9 cellular contexts compared by ENCODE assay signal in the genomic region with DNA sequence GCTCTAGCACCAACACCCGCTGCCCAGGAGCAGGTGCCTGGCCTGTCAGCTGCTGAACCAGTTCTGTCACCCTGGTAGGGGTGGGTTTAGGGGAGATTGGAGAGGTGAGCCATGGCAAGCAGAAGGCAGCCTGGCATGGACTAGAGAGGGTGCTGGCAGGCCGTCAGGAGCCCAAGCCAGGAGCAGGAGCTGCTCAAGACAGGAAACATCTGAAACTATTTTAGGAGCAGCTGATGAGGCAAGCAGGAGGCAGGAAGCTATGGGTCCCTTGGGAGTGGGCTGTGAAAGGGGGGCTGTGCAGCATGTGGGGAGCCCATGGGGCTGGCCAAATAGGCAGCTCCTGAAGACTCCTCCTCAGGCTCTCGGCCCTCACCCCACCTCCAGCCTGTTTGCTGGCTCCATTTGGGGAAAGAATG. TPM values are rescaled to one million over a fixed set of nuclear protein-coding genes. Genes with fewer than 3 reads are reported as not detected.
DNase-seq lines count a peak whose midpoint lies in the region; ATAC-seq and TF ChIP-seq lines count a peak whose summit lies in the region.
"Had no signal": no experiment of that assay in that cellular context is flagged by ENCODE, and none has a peak within 500 bp of the region (broad histone marks: within the 10 kb centered on the region; RNA-seq: fewer than 3 reads in every experiment).

No MANE protein-coding gene starts in this region.

- H3K4me1 ChIP-seq in mucosa of descending colon (ENCODE audit: low read depth), result peaks cover 16% of the 10 kb centered on the region

- DNase-seq in GDM1 (lab: John Stamatoyannopoulos, UW) (peak; percentile 91), NCI-H69 (lab: John Stamatoyannopoulos, UW) (peak; percentile 47), dedifferentiated amniotic fluid mesenchymal stem cell (ENCODE audit: extremely low spot score) (peak; percentile 48), mucosa of descending colon (peak in 2 of 3 donors; percentile 42 to 76), T-helper 1 cell (no peak)

- no peak for ATAC-seq in mucosa of descending colon
- no peak for ATAC-seq in GM21390 (IDR thresholded peaks at IDR 0.05; ENCODE audit: unreplicated experiment)
- no peak for ATAC-seq in HG02970 (IDR thresholded peaks at IDR 0.05; ENCODE audit: low FRiP score, unreplicated experiment)
- ATAC-seq in HG03159 (IDR thresholded peaks at IDR 0.05; ENCODE audit: unreplicated experiment), result no peak

- intact Hi-C loops in mucosa of descending colon (cut with DNase I, micrococcal nuclease), result no loop called here

- no peaks in the 10 kb centered on the region for H3K36me3 ChIP-seq in mucosa of descending colon (ENCODE audit: low read depth)

- H3K9me3 ChIP-seq in mucosa of descending colon, result no peaks in the 10 kb centered on the region

- no peak for TF ChIP-seq CTCF in mucosa of descending colon (IDR thresholded peaks at IDR 0.05)

- H3K4me3 ChIP-seq in mucosa of descending colon, result no peak overlapping the region

RNA-seq across cellular contexts. Expression of a gene that starts 2.3 kb away (rescaled TPM):
- total RNA-seq in mucosa of descending colon, result 1 to 10 TPM in 2 of 3 donors, under 1 TPM in 1; 0.58 to 2.8 (median 1.6) TPM

RNA-seq across cellular contexts. Expression of a gene that starts 5.7 kb away (rescaled TPM):
- under 1 TPM in 1 of 3 donors, not detected in 2; 0.38 TPM for total RNA-seq in mucosa of descending colon
- total RNA-seq: NCI-H460 had no signal

RNA-seq across cellular contexts. Expression of a gene that starts 8.4 kb away (rescaled TPM):
- 100 to 1,000 TPM in 2 of 3 donors, 10 to 100 TPM in 1; 90.3 to 192 (median 139) TPM for total RNA-seq in mucosa of descending colon

RNA-seq across cellular contexts. Expression of a gene that starts 19.0 kb away (rescaled TPM):
- total RNA-seq in mucosa of descending colon, result 10 to 100 TPM; 33.1 to 52.5 (median 39.5) TPM

RNA-seq across cellular contexts. Expression of a gene that starts 51.0 kb away (rescaled TPM):
- 1 to 10 TPM; 2.6 to 5.4 (median 4.0) TPM for total RNA-seq in mucosa of descending colon

Comparison
In these comparisons a context has a peak if more than half of its experiments do, and no peak if none do; other contexts are left out.
1. DNase-seq: peak in GDM1 (single experiment), NCI-H69 (single experiment), dedifferentiated amniotic fluid mesenchymal stem cell (single experiment) and mucosa of descending colon (2 of 3); none in T-helper 1 cell (0 of 5).